Comparison of ENCODE assay signal across 19 cellular contexts in the genomic region with DNA sequence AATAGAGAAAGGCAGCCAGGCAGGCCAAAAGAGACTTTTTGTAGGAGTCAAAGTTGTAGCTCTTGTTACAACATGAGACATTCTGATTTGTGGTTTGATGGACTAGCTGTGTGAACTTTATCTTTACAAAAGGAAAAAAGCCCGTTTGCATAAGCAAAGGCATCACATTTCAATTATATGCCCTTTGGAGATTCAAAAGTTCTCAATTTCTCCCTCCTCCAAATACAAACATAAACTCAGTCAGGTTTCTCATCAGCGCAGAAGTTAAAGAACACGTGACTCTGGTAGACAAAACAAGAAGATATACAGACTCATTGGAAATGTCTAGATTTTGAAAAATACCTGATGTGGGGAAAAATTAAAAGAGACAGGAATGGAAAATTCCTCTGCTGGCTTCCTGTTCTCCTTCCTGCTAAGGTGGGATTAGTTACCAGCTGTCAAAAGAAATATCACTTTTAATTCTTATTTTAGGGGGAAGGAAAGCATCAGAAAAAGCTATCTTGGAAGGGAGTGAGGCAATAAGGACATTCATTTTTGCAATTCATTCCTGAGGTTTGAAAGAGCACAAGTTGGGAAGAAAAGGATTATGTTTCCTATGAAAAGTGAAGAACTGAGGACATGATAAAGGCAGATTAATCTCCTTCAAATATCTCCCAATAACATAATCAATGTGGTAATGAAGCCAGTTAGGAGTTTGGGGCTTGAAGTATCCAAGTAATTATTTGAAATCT. TPM values are rescaled to one million over a fixed set of nuclear protein-coding genes. Genes with fewer than 3 reads are reported as not detected.
"Had no signal": no experiment of that assay in that cellular context is flagged by ENCODE, and none has a peak within 500 bp of the region (broad histone marks: within the 10 kb centered on the region; RNA-seq: fewer than 3 reads in every experiment).

No MANE protein-coding gene starts in this region.

- H3K9me3 Mint-ChIP-seq: activated CD8-positive, alpha-beta T cell treated with anti-CD3 and anti-CD28 coated beads for 36 hours; activated naive CD8-positive, alpha-beta T cell treated with anti-CD3 and anti-CD28 coated beads, Interleukin-2, amount 50 U/mL, for 24 hours; activated T-helper 1 cell treated with anti-CD3 and anti-CD28 coated beads, Interleukin-12 subunit alpha, Interleukin-12 subunit beta, Interleukin-2, Interleukin-4 antibody, amounts not matched to agents 30 ng/mL and 10 ng/mL and 1 ng/mL, durations not matched to agents 14 hours and 24 hours and 36 hours; central memory CD8-positive, alpha-beta T cell; dendritic cell treated with granulocyte-macrophage colony-stimulating factor and Interleukin-4, amounts not matched to agents 40 ng/mL and 50 ng/mL, for 4 days; stimulated activated naive CD8-positive, alpha-beta T cell treated with anti-CD3 and anti-CD28 coated beads, Interleukin-15, amount 100 ng/mL, for 72 hours had no signal

- H3K36me3 Mint-ChIP-seq: T-cell had no signal

- DNase-seq: activated CD8-positive, alpha-beta memory T cell treated with anti-CD3 and anti-CD28 coated beads, Interleukin-2, amount 50 U/mL, for 4 hours; activated CD8-positive, alpha-beta T cell treated with anti-CD3 and anti-CD28 coated beads for 36 hours; activated naive CD4-positive, alpha-beta T cell treated with Interleukin-2 at 50 U/mL for 16 hours; activated naive CD8-positive, alpha-beta T cell treated with anti-CD3 and anti-CD28 coated beads, Interleukin-2, amount 50 U/mL, for 24 hours; effector memory CD8-positive, alpha-beta T cell; foreskin fibroblast; stimulated activated CD4-positive, alpha-beta T cell treated with anti-CD3 and anti-CD28 coated beads, Interleukin-4, amount 100 ng/mL, for 1 hour; stimulated activated CD8-positive, alpha-beta memory T cell treated with anti-CD3 and anti-CD28 coated beads, Interleukin-4, amount 100 ng/mL, for 48 hours; stimulated activated naive CD8-positive, alpha-beta T cell treated with anti-CD3 and anti-CD28 coated beads, Interleukin-15, amount 100 ng/mL, for 72 hours; T-cell; T1000 had no signal

- H3K9me3 ChIP-seq: thoracic aorta had no signal

- H3K4me1 Mint-ChIP-seq: activated naive CD8-positive, alpha-beta T cell treated with anti-CD3 and anti-CD28 coated beads, Interleukin-2, amount 50 U/mL, for 24 hours; central memory CD8-positive, alpha-beta T cell; stimulated activated naive CD8-positive, alpha-beta T cell treated with anti-CD3 and anti-CD28 coated beads, Interleukin-15, amount 100 ng/mL, for 72 hours; T-cell had no signal

- H3K27ac Mint-ChIP-seq: activated CD8-positive, alpha-beta T cell treated with anti-CD3 and anti-CD28 coated beads for 36 hours; activated naive CD8-positive, alpha-beta T cell treated with anti-CD3 and anti-CD28 coated beads, Interleukin-2, amount 50 U/mL, for 24 hours; activated T-helper 1 cell treated with anti-CD3 and anti-CD28 coated beads, Interleukin-12 subunit alpha, Interleukin-12 subunit beta, Interleukin-2, Interleukin-4 antibody, amounts not matched to agents 30 ng/mL and 10 ng/mL and 1 ng/mL, durations not matched to agents 14 hours and 24 hours and 36 hours; dendritic cell treated with granulocyte-macrophage colony-stimulating factor and Interleukin-4, amounts not matched to agents 40 ng/mL and 50 ng/mL, for 4 days; effector memory CD8-positive, alpha-beta T cell; T-cell had no signal

- H3K4me3 Mint-ChIP-seq: activated CD8-positive, alpha-beta T cell treated with anti-CD3 and anti-CD28 coated beads for 36 hours; activated naive CD8-positive, alpha-beta T cell treated with anti-CD3 and anti-CD28 coated beads, Interleukin-2, amount 50 U/mL, for 24 hours; activated T-helper 1 cell treated with anti-CD3 and anti-CD28 coated beads, Interleukin-12 subunit alpha, Interleukin-12 subunit beta, Interleukin-2, Interleukin-4 antibody, amounts not matched to agents 30 ng/mL and 10 ng/mL and 1 ng/mL, durations not matched to agents 14 hours and 24 hours and 36 hours; central memory CD8-positive, alpha-beta T cell; dendritic cell treated with granulocyte-macrophage colony-stimulating factor and Interleukin-4, amounts not matched to agents 40 ng/mL and 50 ng/mL, for 4 days; effector memory CD8-positive, alpha-beta T cell; stimulated activated naive CD8-positive, alpha-beta T cell treated with anti-CD3 and anti-CD28 coated beads, Interleukin-15, amount 100 ng/mL, for 72 hours; T-cell had no signal

- H3K27me3 Mint-ChIP-seq: central memory CD8-positive, alpha-beta T cell had no signal

- H3K27ac ChIP-seq: epithelial cell of prostate, thoracic aorta, VCaP had no signal

- ATAC-seq: activated CD8-positive, alpha-beta T cell treated with anti-CD3 and anti-CD28 coated beads for 36 hours; activated naive CD8-positive, alpha-beta T cell treated with anti-CD3 and anti-CD28 coated beads, Interleukin-2, amount 50 U/mL, for 24 hours; effector memory CD8-positive, alpha-beta T cell; left lobe of liver; stimulated activated naive CD8-positive, alpha-beta T cell treated with anti-CD3 and anti-CD28 coated beads, Interleukin-15, amount 100 ng/mL, for 72 hours; T-cell had no signal

- H3K4me3 ChIP-seq: thoracic aorta had no signal

RNA-seq across cellular contexts. Expression of a gene that starts 4.6 kb away (rescaled TPM):
- total RNA-seq: activated CD8-positive, alpha-beta T cell treated with anti-CD3 and anti-CD28 coated beads for 36 hours; activated T-helper 1 cell treated with anti-CD3 and anti-CD28 coated beads, Interleukin-12 subunit alpha, Interleukin-12 subunit beta, Interleukin-2, Interleukin-4 antibody, amounts not matched to agents 30 ng/mL and 10 ng/mL and 1 ng/mL, durations not matched to agents 14 hours and 24 hours and 36 hours; osteocyte; T-cell had no signal
